8 cellular contexts compared by ENCODE assay signal in the genomic region with DNA sequence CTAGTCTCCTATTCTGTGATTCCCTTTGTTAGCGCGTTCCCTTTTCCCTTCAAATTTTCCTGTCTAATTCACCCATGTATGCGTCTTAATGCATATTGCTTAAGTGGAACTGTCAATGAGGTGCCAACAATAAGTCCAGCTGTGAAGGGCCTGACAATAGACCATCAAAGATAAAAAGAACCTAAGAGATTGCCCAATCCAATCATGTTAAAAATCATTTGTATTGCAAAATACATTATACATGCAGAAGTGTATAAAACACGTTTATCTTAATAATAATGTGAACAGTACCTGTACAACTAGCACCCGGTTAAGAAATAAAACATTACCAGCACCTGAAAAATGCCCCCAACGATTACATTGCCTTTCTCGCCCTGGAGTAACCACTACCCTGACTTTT. TPM values are rescaled to one million over a fixed set of nuclear protein-coding genes. Genes with fewer than 3 reads are reported as not detected.
A peak's percentile ranks its signal among the peaks of the same experiment; 100 is the strongest.
DNase-seq lines count a peak whose midpoint lies in the region; ATAC-seq and TF ChIP-seq lines count a peak whose summit lies in the region.

No MANE protein-coding gene starts in this region.

- intact Hi-C loops in colonic mucosa (cut with DNase I): no loop called here
- intact Hi-C loops in naive thymus-derived CD4-positive, alpha-beta T cell (cut with micrococcal nuclease): loop anchor here (2.0 to 5.0 kb wide), 4 partner anchors 26 to 1755 kb away; partner anchors contain the start of genes BEND5 (in 2 of the 2) and EFCAB14 (in 1 of the 2)

- peaks cover 18 to 21% (median 21%) of the 10 kb centered on the region in 3 donors for H3K4me1 Mint-ChIP-seq in IgD-negative memory B cell
- H3K4me1 Mint-ChIP-seq in naive thymus-derived CD4-positive, alpha-beta T cell: peaks cover 22 to 42% (median 32%) of the 10 kb centered on the region in 7 donors

- CTCF ChIA-PET in AG04450 (lab: Charles Lee): interaction anchor here (1.0 to 2.1 kb wide), 8 partner anchors 12 to 1210 kb away, joined by 4 to 27 read pairs (median 6); no protein-coding TSS in a partner anchor
- CTCF ChIA-PET in naive thymus-derived CD4-positive, alpha-beta T cell (lab: Charles Lee): no interaction called here

- no peaks in the 10 kb centered on the region for H3K36me3 ChIP-seq in colonic mucosa
- H3K36me3 ChIP-seq in naive thymus-derived CD4-positive, alpha-beta T cell (ENCODE audit: control insufficient read depth in 2 of 3, insufficient read depth in 3 of 3, low read length in 3 of 3): no peaks in the 10 kb centered on the region

- DNase-seq in AG04450 (ENCODE audit: low read depth, low spot score) (no peak), colonic mucosa (no peak), putamen (ENCODE audit: low spot score) (no peak), AG08396 (ENCODE audit: low spot score) (no peak)
- no peak for DNase-seq in naive thymus-derived CD4-positive, alpha-beta T cell

- H3K4me3 ChIP-seq in AG04450 (ENCODE audit: low read depth, low read length): peak overlapping the region; percentile 68
- H3K4me3 ChIP-seq in colonic mucosa: peak overlapping the region; percentile 73
- peak overlapping the region; percentile 43 for H3K4me3 ChIP-seq in naive thymus-derived CD4-positive, alpha-beta T cell (ENCODE audit: low read length)

- H3K27ac Mint-ChIP-seq in IgD-negative memory B cell: peak overlapping the region in 2 of 3 donors; percentile 38 to 90
- peak overlapping the region in 8 of 9 donors; percentile 20 to 91 (median 87) for H3K27ac Mint-ChIP-seq in naive thymus-derived CD4-positive, alpha-beta T cell

- H3K4me1 ChIP-seq in colonic mucosa: peaks cover 7% of the 10 kb centered on the region
- peaks cover 6 to 23% of the 10 kb centered on the region in 2 donors for H3K4me1 ChIP-seq in naive thymus-derived CD4-positive, alpha-beta T cell (ENCODE audit: control insufficient read depth in 2 of 2, insufficient read depth in 2 of 2, low read length in 2 of 2)

- H3K27ac ChIP-seq in AG04450 (ENCODE audit: low read depth, low read length) (peak overlapping the region; percentile 43), colonic mucosa (peak overlapping the region; percentile 73)
- H3K27ac ChIP-seq in naive thymus-derived CD4-positive, alpha-beta T cell (ENCODE audit: low read depth, low read length): peak overlapping the region; percentile 75

- ATAC-seq in naive thymus-derived CD4-positive, alpha-beta T cell: no peak
- ATAC-seq in HG02642 (IDR thresholded peaks at IDR 0.05; ENCODE audit: poor library complexity, unreplicated experiment) (no peak), GM18870 (IDR thresholded peaks at IDR 0.05; ENCODE audit: unreplicated experiment) (no peak)

- TF ChIP-seq CTCF in AG04450 (IDR thresholded peaks at IDR 0.05; ENCODE audit: low read depth, low read length) (no peak), colonic mucosa (IDR thresholded peaks at IDR 0.05) (no peak)

- POLR2A ChIA-PET in AG04450 (lab: Yijun Ruan, JAX): interaction anchor here (1.0 to 1.4 kb wide), 4 partner anchors 10 to 143 kb away, joined by 3 to 11 read pairs (median 6); no protein-coding TSS in a partner anchor
- POLR2A ChIA-PET in naive thymus-derived CD4-positive, alpha-beta T cell (lab: Charles Lee): no interaction called here

- peaks cover 12% of the 10 kb centered on the region for H3K27me3 Mint-ChIP-seq in IgD-negative memory B cell
- peaks cover 0 to 27% (median 0%) of the 10 kb centered on the region in 5 donors for H3K27me3 Mint-ChIP-seq in naive thymus-derived CD4-positive, alpha-beta T cell

- H3K9me3 Mint-ChIP-seq in IgD-negative memory B cell: peaks cover 0 to 5% (median 2%) of the 10 kb centered on the region in 3 donors
- peaks cover 0 to 6% (median 0%) of the 10 kb centered on the region in 11 donors for H3K9me3 Mint-ChIP-seq in naive thymus-derived CD4-positive, alpha-beta T cell

- peak overlapping the region; percentile 61 to 73 for H3K9ac ChIP-seq in colonic mucosa (ENCODE audit: low read depth in 2 of 2, low read length in 2 of 2)

- no peaks in the 10 kb centered on the region for H3K36me3 Mint-ChIP-seq in IgD-negative memory B cell
- H3K36me3 Mint-ChIP-seq in naive thymus-derived CD4-positive, alpha-beta T cell: no peaks in the 10 kb centered on the region

- H3K9me3 ChIP-seq in AG04450 (ENCODE audit: control insufficient read depth, insufficient read depth, low read length) (no peaks in the 10 kb centered on the region; the same call in 1 of the 2 replicates), colonic mucosa (no peaks in the 10 kb centered on the region)
- H3K9me3 ChIP-seq in naive thymus-derived CD4-positive, alpha-beta T cell (ENCODE audit: control insufficient read depth in 2 of 3, low read length in 3 of 3): no peaks in the 10 kb centered on the region

- H3K27me3 ChIP-seq in AG04450 (ENCODE audit: control insufficient read depth, insufficient read depth, low read length) (no peaks in the 10 kb centered on the region), colonic mucosa (no peaks in the 10 kb centered on the region)
- no peaks in the 10 kb centered on the region for H3K27me3 ChIP-seq in naive thymus-derived CD4-positive, alpha-beta T cell (ENCODE audit: control insufficient read depth in 2 of 2, insufficient read depth in 2 of 2, low read length in 2 of 2)

- peak overlapping the region; percentile 48 to 97 (median 84) for H3K4me3 Mint-ChIP-seq in IgD-negative memory B cell
- peak overlapping the region; percentile 79 to 96 (median 92) for H3K4me3 Mint-ChIP-seq in naive thymus-derived CD4-positive, alpha-beta T cell

RNA-seq across cellular contexts. Expression of gene SPATA6, which starts 0.7 kb away (rescaled TPM):
- polyA plus RNA-seq in AG04450 (2011; rRNA removed) (4.6 and 6.1 TPM in 2 replicates), IgD-negative memory B cell (2.2 TPM)
- polyA minus RNA-seq in AG04450 (2011; rRNA and poly(A)+ RNA removed): 9.0 and 12.2 TPM in 2 replicates
- 1 to 10 TPM; 9.1 to 9.4 TPM for total RNA-seq in colonic mucosa
- 10 to 100 TPM in 1 of 5 experiments, 1 to 10 TPM in 4; 1.0 to 11.2 (median 5.4) TPM for total RNA-seq in naive thymus-derived CD4-positive, alpha-beta T cell
- 1 to 10 TPM; 2.4 TPM for polyA plus RNA-seq in naive thymus-derived CD4-positive, alpha-beta T cell
